Comparison of ENCODE assay signal across 12 cellular contexts in genomic region chr2:131532723-131533608, GRCh38. TPM values are rescaled to one million over a fixed set of nuclear protein-coding genes. Genes with fewer than 3 reads are reported as not detected.
DNase-seq lines count a peak whose midpoint lies in the region; ATAC-seq, FAIRE-seq and TF ChIP-seq lines count a peak whose summit lies in the region.
"Not testable (repeated sequence)": the region's sequence is repeated elsewhere in the genome, so short reads cannot be mapped to it uniquely, and the experiment has no call there.
"Had no signal": no experiment of that assay in that cellular context is flagged by ENCODE, and none has a peak within 500 bp of the region (broad histone marks: within the 10 kb centered on the region; RNA-seq: fewer than 3 reads in every experiment).

No MANE protein-coding gene starts in this region.

- not testable (repeated sequence) for H3K4me1 ChIP-seq in colonic mucosa, right atrium auricular region

- not testable (repeated sequence) for TF ChIP-seq CTCF in colonic mucosa (IDR thresholded peaks at IDR 0.05); right atrium auricular region (IDR thresholded peaks at IDR 0.05)

- peak; percentile 70 for FAIRE-seq in urothelium cell line (lab: Jason Lieb, UNC)

- H3K9me3 ChIP-seq in colonic mucosa, right atrium auricular region: not testable (repeated sequence)

- not testable (repeated sequence) for H3K4me3 ChIP-seq in colonic mucosa, right atrium auricular region

- not testable (repeated sequence) for H3K9ac ChIP-seq in colonic mucosa (ENCODE audit: low read depth in 2 of 2, low read length in 2 of 2)

- not testable (repeated sequence) for H3K27ac ChIP-seq in colonic mucosa, right atrium auricular region

- H3K36me3 ChIP-seq in colonic mucosa, right atrium auricular region: not testable (repeated sequence)

- not testable (repeated sequence) for H3K27me3 ChIP-seq in colonic mucosa, right atrium auricular region

- intact Hi-C loops in colonic mucosa (cut with DNase I), result not testable (repeated sequence)

- ATAC-seq in SK-N-SH treated with all-trans-retinoic acid at 6 μM for 48 hours, result peak; percentile 15; the same call in 1 of the 3 replicates

- DNase-seq in DMS79 treated with DMSO at 0.1 percent for 48 hours (lab: John Stamatoyannopoulos, UW) (peak; percentile 17), NCI-H2029 treated with DMSO at 0.1 percent for 48 hours (lab: John Stamatoyannopoulos, UW) (peak; percentile 75), NCI-H2196 treated with DMSO at 0.1 percent for 48 hours (lab: John Stamatoyannopoulos, UW; ENCODE audit: unreplicated experiment) (peak; percentile 33), colonic mucosa (peak; percentile 16), right atrium auricular region (ENCODE audit: low spot score) (peak; percentile 43), mesenteric fat pad (ENCODE audit: low spot score) (peak; percentile 88)
- not testable (repeated sequence) for DNase-seq in urothelium cell line (ENCODE audit: low spot score)

RNA-seq across cellular contexts. Expression of gene CCDC74A, which starts 5.3 kb away (rescaled TPM):
- total RNA-seq in colonic mucosa (1 to 10 TPM; 2.0 to 4.1 TPM), right atrium auricular region (1 to 10 TPM; 2.8 to 3.9 TPM), mesenteric fat pad (0.96 TPM)

RNA-seq across cellular contexts. Expression of gene MZT2A, which starts 40.8 kb away (rescaled TPM):
- total RNA-seq in colonic mucosa (100 to 1,000 TPM; 120 to 125 TPM), right atrium auricular region (10 to 100 TPM; 74.9 to 84.4 TPM), mesenteric fat pad (37.3 TPM)

RNA-seq across cellular contexts. Expression of gene TUBA3D, which starts 57.0 kb away (rescaled TPM):
- not detected for total RNA-seq in colonic mucosa
- total RNA-seq in right atrium auricular region, result 10 to 100 TPM; 13.0 to 34.2 TPM
- not detected for total RNA-seq in mesenteric fat pad
- total RNA-seq: A673; CD4-positive, CD25-positive, alpha-beta regulatory T cell; GM23248; SJSA1 had no signal

Comparison
In these comparisons a context has a peak if more than half of its experiments do, and no peak if none do; other contexts are left out.
1. RNA of gene TUBA3D, which starts 57.0 kb away (total RNA-seq): 13.0 to 34.2 TPM in right atrium auricular region; not detected in colonic mucosa and not detected in mesenteric fat pad (single experiment); every median in the first group is over 10 times any median in the second.